ENCODE assay signal across 15 cellular contexts in the genomic region with DNA sequence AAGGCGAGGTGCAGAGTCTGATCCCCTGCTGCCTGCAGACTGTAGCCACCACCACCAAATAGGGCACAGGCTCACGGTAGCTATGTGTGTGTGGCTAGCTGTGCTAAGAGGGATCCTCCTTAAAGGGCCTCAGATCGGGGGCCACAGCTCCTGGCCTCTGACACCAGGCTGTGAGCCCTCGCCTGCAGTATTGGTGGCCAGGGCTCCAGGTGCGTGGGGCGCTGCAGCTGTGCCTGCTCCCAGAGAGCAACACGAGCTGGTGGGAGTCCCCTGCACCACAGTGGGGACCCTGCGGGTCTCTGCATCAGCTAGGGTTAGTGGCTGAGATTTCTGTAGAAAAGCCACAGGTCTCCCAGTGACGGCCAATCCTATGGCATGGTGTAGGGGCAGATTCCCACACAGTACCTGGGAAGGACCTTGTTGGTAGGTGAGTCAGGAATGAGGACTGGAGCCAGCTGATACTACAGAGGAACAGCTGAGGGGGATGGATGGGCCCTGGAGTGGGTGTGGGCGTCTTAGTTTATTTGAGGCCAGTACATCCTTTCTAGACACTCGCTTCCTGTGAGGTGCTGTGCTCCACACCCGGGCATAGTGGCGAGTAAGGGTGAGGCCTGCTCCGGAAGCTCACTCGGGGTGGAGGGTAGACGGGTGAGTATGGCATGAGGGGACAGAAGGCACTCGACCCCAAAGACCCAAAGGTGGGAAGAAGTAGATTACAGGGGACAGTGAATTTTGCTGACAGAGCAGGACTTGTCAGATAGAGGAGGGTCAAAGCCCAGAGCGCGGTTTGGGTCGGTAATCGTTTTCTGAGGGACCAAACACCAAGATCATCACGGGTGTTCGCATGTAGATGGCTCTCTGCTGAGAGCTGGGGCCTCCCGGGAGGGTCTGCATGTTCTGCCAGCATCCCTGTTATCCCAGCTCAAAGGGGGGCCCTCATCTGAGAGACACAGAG.
DNase-seq lines count a peak whose midpoint lies in the region; ATAC-seq, FAIRE-seq and TF ChIP-seq lines count a peak whose summit lies in the region.
"Had no signal": no experiment of that assay in that cellular context is flagged by ENCODE, and none has a peak within 500 bp of the region (broad histone marks: within the 10 kb centered on the region; RNA-seq: fewer than 3 reads in every experiment).

No MANE protein-coding gene starts in this region.

- no peak for FAIRE-seq in HepG2 (lab: Jason Lieb, UNC)
- FAIRE-seq: RCC 7860 had no signal

- WGBS in HepG2 (ENCODE audit: low lambda C conversion rate): 96% methylated on average over 18 of the region's 24 CpGs
- 96% methylated on average over 8 of the region's 24 CpGs for WGBS in right lobe of liver (ENCODE audit: insufficient coverage, low coverage, low lambda C conversion rate, missing lambda C conversion rate)

- in situ Hi-C loops in HepG2 (cut with HindIII; ENCODE audit: extremely low pct_ligation_motif_present, low pct_unique_long_range_greater_than_20kb): no loop called here

- TF ChIP-seq CTCF in HepG2 (CRISPR knock-in tag; IDR thresholded peaks at IDR 0.05) (no peak), right lobe of liver (IDR thresholded peaks at IDR 0.05) (no peak), foreskin keratinocyte (conservative IDR thresholded peaks at IDR 0.05) (no peak), osteoblast (IDR thresholded peaks at IDR 0.05; ENCODE audit: extremely low read depth, low read depth, low read length) (no peak)

- no peak for DNase-seq in HepG2 (ENCODE audit: low spot score)
- DNase-seq in right lobe of liver: no peak
- no peak for DNase-seq in foreskin keratinocyte
- DNase-seq in osteoblast (ENCODE audit: insufficient read length, low spot score, missing footprints): peak; percentile 47
- no peak for DNase-seq in ecto neural progenitor cell (ENCODE audit: low spot score)
- DNase-seq in NCI-H1436 treated with DMSO at 0.1 percent for 48 hours (lab: John Stamatoyannopoulos, UW): no peak
- no peak for DNase-seq in NOMO-1 treated with dmso at 0.1 percent for 144 hours (lab: John Stamatoyannopoulos, UW; ENCODE audit: unreplicated experiment)
- DNase-seq: CD4-positive, alpha-beta memory T cell; GF-D8; KBM-7; NCI-H1105 treated with DMSO at 0.1 percent for 48 hours; NCI-H1694 treated with DMSO at 0.1 percent for 48 hours had no signal

- TF ChIP-seq RAD21 in HepG2 (CRISPR knock-in tag; IDR thresholded peaks at IDR 0.05): no peak

- H3K9ac ChIP-seq in HepG2 (ENCODE audit: insufficient read depth, low read depth, low read length): no peak overlapping the region
- H3K9ac ChIP-seq: BLaER1 had no signal

- BruUV-seq in HepG2 (replicated peaks; lab: Mats Ljungman, UMichigan): no TSS peak

- H3K27ac ChIP-seq in HepG2 (ENCODE audit: extremely low read length, insufficient read depth, low read length) (no peak overlapping the region), right lobe of liver (no peak overlapping the region), foreskin keratinocyte (no peak overlapping the region), osteoblast (ENCODE audit: low read depth, low read length) (no peak overlapping the region)
- H3K27ac ChIP-seq: BLaER1 had no signal

- ATAC-seq in HepG2: no peak
- no peak for ATAC-seq in right lobe of liver
- ATAC-seq in foreskin keratinocyte: peak; percentile 16
- ATAC-seq: Right ventricle myocardium inferior had no signal

- H4K20me1 ChIP-seq in HepG2 (ENCODE audit: insufficient read depth, low read length): no peaks in the 10 kb centered on the region
- H4K20me1 ChIP-seq in osteoblast (ENCODE audit: insufficient read depth, low read length): peaks cover 5% of the 10 kb centered on the region

- H3K4me1 ChIP-seq in HepG2 (ENCODE audit: insufficient read depth, low read length) (peaks cover 13% of the 10 kb centered on the region), right lobe of liver (no peaks in the 10 kb centered on the region), foreskin keratinocyte (no peaks in the 10 kb centered on the region), osteoblast (ENCODE audit: insufficient read depth, low read length) (no peaks in the 10 kb centered on the region)

- TF ChIP-seq EP300 in HepG2 (IDR thresholded peaks at IDR 0.05; ENCODE audit: low read depth in 2 of 2, low read length in 2 of 2) (no peak), HepG2 (CRISPR knock-in tag; IDR thresholded peaks at IDR 0.05; ENCODE audit: borderline replicate concordance) (no peak)

- TF ChIP-seq POLR2A in HepG2 (IDR thresholded peaks at IDR 0.05; ENCODE audit: insufficient read depth in 1 of 2, low read depth in 2 of 2, low read length in 2 of 2) (no peak), right lobe of liver (IDR thresholded peaks at IDR 0.05) (no peak)

- POLR2A ChIA-PET in HepG2 (lab: Yijun Ruan, JAX): no interaction called here

- no peak overlapping the region for H3K4me3 ChIP-seq in HepG2 (replicated peaks in 1 of 3; ENCODE audit: insufficient read depth in 1 of 3, low read depth in 2 of 3, low read length in 3 of 3)
- no peak overlapping the region for H3K4me3 ChIP-seq in right lobe of liver
- no peak overlapping the region for H3K4me3 ChIP-seq in osteoblast (ENCODE audit: insufficient read depth, low read length)
- H3K4me3 ChIP-seq: BLaER1 had no signal

- no peak overlapping the region for H3K4me2 ChIP-seq in HepG2 (ENCODE audit: low read depth, low read length)
- no peak overlapping the region for H3K4me2 ChIP-seq in osteoblast (ENCODE audit: insufficient read depth, low read length)
- H3K4me2 ChIP-seq: BLaER1 had no signal

- CTCF ChIA-PET in HepG2 (lab: Yijun Ruan, JAX; ENCODE audit: low intra/inter-chr PET ratio, low total read pairs): no interaction called here

- intact Hi-C loops in HepG2 (cut with micrococcal nuclease; ENCODE audit: unreplicated experiment): no loop called here
- intact Hi-C loops in right lobe of liver (cut with DNase I): no loop called here

- H3K36me3 ChIP-seq in HepG2 (replicated peaks in 1 of 2; ENCODE audit: control insufficient read depth in 1 of 2, insufficient read depth in 2 of 2, low read length in 2 of 2): peaks cover 15 to 41% of the 10 kb centered on the region in 2 experiments; a peak in 4 of 5 replicates
- H3K36me3 ChIP-seq in right lobe of liver: peaks cover 0 to 5% (median under 1%) of the 10 kb centered on the region in 4 donors
- H3K36me3 ChIP-seq in osteoblast (ENCODE audit: insufficient read depth, low read length): peaks cover 13% of the 10 kb centered on the region

- no peaks in the 10 kb centered on the region for H3K79me2 ChIP-seq in HepG2 (ENCODE audit: insufficient read depth, low read length)
- peaks cover 3% of the 10 kb centered on the region for H3K79me2 ChIP-seq in osteoblast (ENCODE audit: insufficient read depth, low read length)

- H3K27me3 ChIP-seq in HepG2 (ENCODE audit: control insufficient read depth in 1 of 2, insufficient read depth in 2 of 2, low read length in 2 of 2) (no peaks in the 10 kb centered on the region), right lobe of liver (no peaks in the 10 kb centered on the region), foreskin keratinocyte (no peaks in the 10 kb centered on the region), osteoblast (ENCODE audit: insufficient read depth, low read length) (no peaks in the 10 kb centered on the region)
- H3K27me3 ChIP-seq: BLaER1 had no signal

- H3K9me3 ChIP-seq in HepG2 (ENCODE audit: low read length): no peaks in the 10 kb centered on the region
- H3K9me3 ChIP-seq in right lobe of liver: no peaks in the 10 kb centered on the region
- no peaks in the 10 kb centered on the region for H3K9me3 ChIP-seq in osteoblast (ENCODE audit: low read depth, low read length)
- H3K9me3 ChIP-seq: BLaER1 had no signal

- H2AFZ ChIP-seq in HepG2 (ENCODE audit: low read length) (no peak overlapping the region), osteoblast (ENCODE audit: low read length) (no peak overlapping the region)

TF ChIP-seq in HepG2, 621 proteins besides CTCF, POLR2A, EP300 and RAD21:
- TF ChIP-seq EZH2 (conservative IDR thresholded peaks at IDR 0.05; ENCODE audit: low read depth, low read length) (no peak), EED (CRISPR knock-in tag; IDR thresholded peaks at IDR 0.05) (no peak), ATF7-NPFF (CRISPR knock-in tag; IDR thresholded peaks at IDR 0.05; ENCODE audit: low read depth) (no peak), RXRA (CRISPR knock-in tag; IDR thresholded peaks at IDR 0.05) (no peak), SPEN (CRISPR knock-in tag; IDR thresholded peaks at IDR 0.05; ENCODE audit: low read depth) (no peak), MAFK (conservative IDR thresholded peaks at IDR 0.05 in 1 of 2, IDR thresholded peaks at IDR 0.05 in 1 of 2; ENCODE audit: low read length in 2 of 2) (peak; percentile 71 to 83), MAFF (IDR thresholded peaks at IDR 0.05; ENCODE audit: low read depth, low read length) (peak; percentile 69)
- TF ChIP-seq, protein P1, sequence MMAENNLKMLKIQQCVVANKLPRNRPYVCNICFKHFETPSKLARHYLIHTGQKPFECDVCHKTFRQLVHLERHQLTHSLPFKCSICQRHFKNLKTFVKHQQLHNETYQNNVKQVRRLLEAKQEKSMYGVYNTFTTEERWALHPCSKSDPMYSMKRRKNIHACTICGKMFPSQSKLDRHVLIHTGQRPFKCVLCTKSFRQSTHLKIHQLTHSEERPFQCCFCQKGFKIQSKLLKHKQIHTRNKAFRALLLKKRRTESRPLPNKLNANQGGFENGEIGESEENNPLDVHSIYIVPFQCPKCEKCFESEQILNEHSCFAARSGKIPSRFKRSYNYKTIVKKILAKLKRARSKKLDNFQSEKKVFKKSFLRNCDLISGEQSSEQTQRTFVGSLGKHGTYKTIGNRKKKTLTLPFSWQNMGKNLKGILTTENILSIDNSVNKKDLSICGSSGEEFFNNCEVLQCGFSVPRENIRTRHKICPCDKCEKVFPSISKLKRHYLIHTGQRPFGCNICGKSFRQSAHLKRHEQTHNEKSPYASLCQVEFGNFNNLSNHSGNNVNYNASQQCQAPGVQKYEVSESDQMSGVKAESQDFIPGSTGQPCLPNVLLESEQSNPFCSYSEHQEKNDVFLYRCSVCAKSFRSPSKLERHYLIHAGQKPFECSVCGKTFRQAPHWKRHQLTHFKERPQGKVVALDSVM (CRISPR knock-in tag; IDR thresholded peaks at IDR 0.05): no peak
TF ChIP-seq in HepG2: peak in this region for 2.
